8 cellular contexts compared by ENCODE assay signal in the genomic region with DNA sequence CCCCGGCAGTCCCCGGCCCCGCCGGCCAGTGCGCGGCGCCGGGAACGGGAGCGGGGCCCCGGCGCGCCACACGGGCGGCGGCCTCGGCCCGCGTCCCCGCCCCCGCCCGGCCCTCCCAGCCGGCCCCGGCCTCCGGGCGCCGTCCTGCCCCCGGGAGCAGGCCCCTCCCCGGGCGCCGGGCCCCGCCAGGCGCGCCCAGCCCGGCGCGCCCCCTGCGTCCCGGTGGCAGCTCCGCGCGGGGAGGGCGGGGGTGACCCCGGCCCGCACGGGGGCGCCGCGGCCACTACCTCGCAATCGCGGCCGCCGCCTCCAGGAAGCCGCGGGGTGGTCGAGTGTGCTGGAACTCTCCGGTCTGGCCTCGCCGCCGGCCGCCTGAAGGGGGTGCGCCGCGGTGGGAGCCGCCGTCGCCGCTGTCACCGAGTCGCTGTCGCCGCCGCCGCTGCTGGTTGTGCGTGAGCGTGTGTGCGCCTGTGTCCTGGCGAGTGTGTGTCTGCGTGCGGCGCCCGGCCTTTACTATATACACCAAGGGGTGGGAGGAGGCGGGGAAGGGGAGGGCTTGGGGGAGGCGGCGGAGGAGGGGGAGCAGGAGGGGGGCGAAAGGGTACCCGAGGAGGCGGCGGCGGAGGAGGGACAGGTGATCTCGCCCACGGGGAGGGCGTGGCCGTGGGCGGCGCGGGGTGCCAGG. TPM values are rescaled to one million over a fixed set of nuclear protein-coding genes. Genes with fewer than 3 reads are reported as not detected.
DNase-seq lines count a peak whose midpoint lies in the region; ATAC-seq and TF ChIP-seq lines count a peak whose summit lies in the region.

TSS of gene RAI2 (minus strand) at position 488 of the 685 bp plus-strand sequence. CDS start 59,288 bp downstream, outside the sequence.

- peaks cover 2% of the 10 kb centered on the region for H3K4me1 Mint-ChIP-seq in T-helper 1 cell treated with Interleukin-12 subunit alpha and Interleukin-12 subunit beta and Interleukin-4 antibody, amounts not matched to agents 30 μg/mL and 1 μg/mL, for 36 hours (ENCODE audit: low read depth)

- no peaks in the 10 kb centered on the region for H3K9me3 Mint-ChIP-seq in T-helper 1 cell treated with Interleukin-12 subunit alpha and Interleukin-12 subunit beta and Interleukin-4 antibody, amounts not matched to agents 30 μg/mL and 1 μg/mL, for 36 hours

- H3K36me3 ChIP-seq in H7 (replicated peaks; ENCODE audit: control insufficient read depth, insufficient read depth, low read length) (no peaks in the 10 kb centered on the region), duodenal mucosa (ENCODE audit: control insufficient read depth in 1 of 2, insufficient read depth in 2 of 2, low read length in 2 of 2) (no peaks in the 10 kb centered on the region), mucosa of rectum (ENCODE audit: control insufficient read depth in 2 of 2, insufficient read depth in 2 of 2, low read length in 2 of 2) (no peaks in the 10 kb centered on the region), thyroid gland (no peaks in the 10 kb centered on the region)

- H3K4me3 ChIP-seq in H7 (ENCODE audit: insufficient read depth, low read depth, low read length) (peak within 1 kb of the TSS; percentile 46), duodenal mucosa (ENCODE audit: low read depth in 1 of 2, low read length in 2 of 2) (peak within 1 kb of the TSS; percentile 54 to 60), mucosa of rectum (ENCODE audit: low read length in 2 of 2) (peak within 1 kb of the TSS; percentile 38 to 65), thyroid gland (replicated peaks in 1 of 3) (peak within 1 kb of the TSS in 2 of 3 donors; percentile 44 to 45)

- H3K27me3 Mint-ChIP-seq in T-helper 1 cell treated with Interleukin-12 subunit alpha and Interleukin-12 subunit beta and Interleukin-4 antibody, amounts not matched to agents 30 μg/mL and 1 μg/mL, for 36 hours (ENCODE audit: low read depth), result peaks cover 59% of the 10 kb centered on the region

- peak in 1 of 2 donors; percentile 65 for TF ChIP-seq POLR2A in thyroid gland (IDR thresholded peaks at IDR 0.05)

- H3K27ac ChIP-seq in duodenal mucosa (ENCODE audit: low read depth, low read length) (no peak within 1 kb of the TSS), mucosa of rectum (ENCODE audit: low read depth in 2 of 2, low read length in 2 of 2) (no peak within 1 kb of the TSS), thyroid gland (peak within 1 kb of the TSS in 2 of 3 donors; percentile 49 to 61)

- peak in 1 of 6 experiments; percentile 10 for TF ChIP-seq CTCF in thyroid gland (IDR thresholded peaks at IDR 0.05)

- no peaks in the 10 kb centered on the region for H3K9me3 ChIP-seq in duodenal mucosa (ENCODE audit: control insufficient read depth in 1 of 2, low read length in 2 of 2)
- peaks cover 0 to 2% of the 10 kb centered on the region in 2 donors for H3K9me3 ChIP-seq in mucosa of rectum (ENCODE audit: control insufficient read depth in 2 of 2, low read length in 2 of 2)
- no peaks in the 10 kb centered on the region for H3K9me3 ChIP-seq in thyroid gland

- peak within 1 kb of the TSS; percentile 18 to 54 for H3K9ac ChIP-seq in duodenal mucosa (ENCODE audit: low read depth in 1 of 2, low read length in 2 of 2)
- no peak within 1 kb of the TSS for H3K9ac ChIP-seq in mucosa of rectum (ENCODE audit: low read depth in 1 of 2, low read length in 2 of 2)

- no peaks in the 10 kb centered on the region for H3K4me1 ChIP-seq in duodenal mucosa (ENCODE audit: control insufficient read depth in 1 of 2, insufficient read depth in 2 of 2, low read length in 2 of 2)
- no peaks in the 10 kb centered on the region for H3K4me1 ChIP-seq in mucosa of rectum (ENCODE audit: control insufficient read depth in 2 of 2, insufficient read depth in 2 of 2, low read length in 2 of 2)
- H3K4me1 ChIP-seq in thyroid gland, result no peaks in the 10 kb centered on the region

- intact Hi-C loops in thyroid gland (cut with DNase I), result no loop called here

- peak within 1 kb of the TSS; percentile 54 for H3K4me3 Mint-ChIP-seq in T-helper 1 cell treated with Interleukin-12 subunit alpha and Interleukin-12 subunit beta and Interleukin-4 antibody, amounts not matched to agents 30 μg/mL and 1 μg/mL, for 36 hours

- peaks cover 59% of the 10 kb centered on the region for H3K27me3 ChIP-seq in H7 (ENCODE audit: control insufficient read depth, insufficient read depth, low read length)
- H3K27me3 ChIP-seq in duodenal mucosa (ENCODE audit: control insufficient read depth in 1 of 2, insufficient read depth in 2 of 2, low read length in 2 of 2), result peaks cover 3 to 25% of the 10 kb centered on the region in 2 donors
- peaks cover 9 to 22% of the 10 kb centered on the region in 2 donors for H3K27me3 ChIP-seq in mucosa of rectum (ENCODE audit: control insufficient read depth in 2 of 2, insufficient read depth in 2 of 2, low read length in 2 of 2)
- H3K27me3 ChIP-seq in thyroid gland, result no peaks in the 10 kb centered on the region

- DNase-seq in H7 (peak; percentile 89), thyroid gland (peak; percentile 60 to 67), inferior parietal cortex (ENCODE audit: extremely low spot score) (no peak)

- ATAC-seq in HG02981 (IDR thresholded peaks at IDR 0.05; ENCODE audit: unreplicated experiment) (no peak), HG03378 (IDR thresholded peaks at IDR 0.05; ENCODE audit: unreplicated experiment) (no peak)

- no peaks in the 10 kb centered on the region for H3K36me3 Mint-ChIP-seq in T-helper 1 cell treated with Interleukin-12 subunit alpha and Interleukin-12 subunit beta and Interleukin-4 antibody, amounts not matched to agents 30 μg/mL and 1 μg/mL, for 36 hours (ENCODE audit: low read depth)

- 4% methylated on average over 9 of the region's 98 CpGs; no CpG with 5 or more reads in 1 of the 2 donors for WGBS in thyroid gland, 2 donors

- no peak within 1 kb of the TSS for H3K27ac Mint-ChIP-seq in T-helper 1 cell treated with Interleukin-12 subunit alpha and Interleukin-12 subunit beta and Interleukin-4 antibody, amounts not matched to agents 30 μg/mL and 1 μg/mL, for 36 hours

RNA-seq across cellular contexts. Expression of gene RAI2, which starts in this region (rescaled TPM):
- total RNA-seq in H7 (2014; rRNA removed; shearing (Covaris generic)), result 0.18 and 0.38 TPM in 2 replicates
- total RNA-seq in thyroid gland, result 10 to 100 TPM; 12.1 to 18.9 (median 12.8) TPM

Comparison
In these comparisons a context has a peak if more than half of its experiments do, and no peak if none do; other contexts are left out.
1. Peak in DNase-seq and H3K4me3 ChIP-seq in H7; RNA of the gene not detected or under 1 TPM.
2. H3K27ac ChIP-seq: peak in thyroid gland (2 of 3); none in duodenal mucosa (single experiment) and mucosa of rectum (0 of 2).
3. H3K9ac ChIP-seq: peak in duodenal mucosa (2 of 2); none in mucosa of rectum (0 of 2).
4. Peak in every context shown above with its lines, with median percentiles within 50 percentile points of each other: H3K4me3 ChIP-seq.